8 cellular contexts compared by ENCODE assay signal in genomic region chr10:67763499-67764011, GRCh38.
DNase-seq lines count a peak whose midpoint lies in the region; ATAC-seq and TF ChIP-seq lines count a peak whose summit lies in the region.

No MANE protein-coding gene starts in this region.

- H3K27me3 Mint-ChIP-seq in activated CD8-positive, alpha-beta T cell treated with anti-CD3 and anti-CD28 coated beads, Interleukin-2, amount 10 ng/mL, durations not matched to agents 7 days and 5 days (ENCODE audit: low read depth) = peaks cover 2% of the 10 kb centered on the region

- POLR2A ChIA-PET in activated CD8-positive, alpha-beta T cell treated with anti-CD3 and anti-CD28 coated beads, Interleukin-2, amount 10 ng/mL, durations not matched to agents 7 days and 5 days (lab: Charles Lee) = interaction anchor here (1.2 to 2.2 kb wide), 5 partner anchors 10 to 151 kb away, joined by 3 to 13 read pairs (median 7); no protein-coding TSS in a partner anchor

- H3K27me3 ChIP-seq in ectodermal cell (ENCODE audit: control insufficient read depth, insufficient read depth, low read length, poor library complexity, severe bottlenecking) (peaks cover 6% of the 10 kb centered on the region), lower lobe of right lung (ENCODE audit: low read depth) (no peaks in the 10 kb centered on the region)

- H3K27ac ChIP-seq in ectodermal cell (ENCODE audit: insufficient read depth, low read depth, low read length, poor library complexity, severe bottlenecking) (no peak overlapping the region), lower lobe of right lung (peak overlapping the region; percentile 94)

- H3K4me1 Mint-ChIP-seq in activated CD8-positive, alpha-beta T cell treated with anti-CD3 and anti-CD28 coated beads, Interleukin-2, amount 10 ng/mL, durations not matched to agents 7 days and 5 days (ENCODE audit: low read depth) = peaks cover 26% of the 10 kb centered on the region

- intact Hi-C loops in lower lobe of right lung (cut with DNase I) = no loop called here

- WGBS in ectodermal cell, 2 experiments = 16% methylated on average over 22 of the region's 22 CpGs

- H3K4me3 Mint-ChIP-seq in activated CD8-positive, alpha-beta T cell treated with anti-CD3 and anti-CD28 coated beads, Interleukin-2, amount 10 ng/mL, durations not matched to agents 7 days and 5 days = peak overlapping the region; percentile 86

- ATAC-seq in GM18870 (IDR thresholded peaks at IDR 0.05; ENCODE audit: unreplicated experiment) = peak; percentile 13
- peak; percentile 19 for ATAC-seq in HG03095 (IDR thresholded peaks at IDR 0.05; ENCODE audit: unreplicated experiment)
- ATAC-seq in activated CD8-positive, alpha-beta T cell treated with anti-CD3 and anti-CD28 coated beads, Interleukin-2, amount 10 ng/mL, durations not matched to agents 7 days and 5 days = peak; percentile 35
- peak; percentile 81 to 83 for ATAC-seq in lower lobe of right lung

- H3K9me3 Mint-ChIP-seq in activated CD8-positive, alpha-beta T cell treated with anti-CD3 and anti-CD28 coated beads, Interleukin-2, amount 10 ng/mL, durations not matched to agents 7 days and 5 days (ENCODE audit: insufficient read depth) = no peaks in the 10 kb centered on the region

- H3K36me3 ChIP-seq in ectodermal cell (ENCODE audit: control insufficient read depth, insufficient read depth, low read length) = no peaks in the 10 kb centered on the region
- H3K36me3 ChIP-seq in lower lobe of right lung = no peaks in the 10 kb centered on the region

- H3K4me3 ChIP-seq in ectodermal cell (ENCODE audit: insufficient read depth, low read depth, low read length) (peak overlapping the region; percentile 59), lower lobe of right lung (peak overlapping the region; percentile 84)

- no peak for TF ChIP-seq CTCF in lower lobe of right lung (IDR thresholded peaks at IDR 0.05)

- CTCF ChIA-PET in activated CD8-positive, alpha-beta T cell treated with anti-CD3 and anti-CD28 coated beads, Interleukin-2, amount 10 ng/mL, durations not matched to agents 7 days and 5 days (lab: Charles Lee) = interaction anchor here (1.1 to 11.9 kb wide), 6 partner anchors 14 to 96 kb away, joined by 3 to 98 read pairs (median 8); no protein-coding TSS in a partner anchor

- peaks cover 14% of the 10 kb centered on the region for H3K36me3 Mint-ChIP-seq in activated CD8-positive, alpha-beta T cell treated with anti-CD3 and anti-CD28 coated beads, Interleukin-2, amount 10 ng/mL, durations not matched to agents 7 days and 5 days (ENCODE audit: low read depth)

- H3K27ac Mint-ChIP-seq in activated CD8-positive, alpha-beta T cell treated with anti-CD3 and anti-CD28 coated beads, Interleukin-2, amount 10 ng/mL, durations not matched to agents 7 days and 5 days = peak overlapping the region; percentile 98

- H3K9me3 ChIP-seq in ectodermal cell (ENCODE audit: control insufficient read depth, low read length) (no peaks in the 10 kb centered on the region), lower lobe of right lung (no peaks in the 10 kb centered on the region)

- DNase-seq in NCI-H446 (lab: John Stamatoyannopoulos, UW) (peak; percentile 58 to 80), lower lobe of right lung (peak; percentile 84), NK-92 (lab: John Stamatoyannopoulos, UW; ENCODE audit: unreplicated experiment) (no peak)
- DNase-seq in activated CD8-positive, alpha-beta T cell treated with anti-CD3 and anti-CD28 coated beads, Interleukin-2, amount 10 ng/mL, durations not matched to agents 7 days and 5 days = peak; percentile 80
- DNase-seq in stimulated activated CD4-positive, alpha-beta T cell treated with anti-CD3 and anti-CD28 coated beads, TNF-alpha, amount 100 ng/mL, for 24 hours (ENCODE audit: low read depth in 3 of 3) = peak; percentile 52 to 78 (median 69)

- H3K4me1 ChIP-seq in ectodermal cell (ENCODE audit: control insufficient read depth, insufficient read depth, low read length) (no peaks in the 10 kb centered on the region), lower lobe of right lung (peaks cover 14% of the 10 kb centered on the region)

Comparison
In these comparisons a context has a peak if more than half of its experiments do, and no peak if none do; other contexts are left out.
1. ATAC-seq: peak in every context shown above with its lines; median percentile 82 in lower lobe of right lung; 35 in activated CD8-positive, alpha-beta T cell treated with anti-CD3 and anti-CD28 coated beads, Interleukin-2, amount 10 ng/mL, durations not matched to agents 7 days and 5 days; 19 in HG03095; 13 in GM18870.